ENCODE assay signal across 18 cellular contexts in genomic region chr2:174586896-174587295, GRCh38. TPM values are rescaled to one million over a fixed set of nuclear protein-coding genes. Genes with fewer than 3 reads are reported as not detected.
DNase-seq lines count a peak whose midpoint lies in the region; ATAC-seq, FAIRE-seq and TF ChIP-seq lines count a peak whose summit lies in the region.
"Had no signal": no experiment of that assay in that cellular context is flagged by ENCODE, and none has a peak within 500 bp of the region (broad histone marks: within the 10 kb centered on the region; RNA-seq: fewer than 3 reads in every experiment).

No MANE protein-coding gene starts in this region.

- H3K36me3 ChIP-seq in H1 (ENCODE audit: control insufficient read depth in 2 of 4, insufficient read depth in 4 of 4, low read length in 3 of 4) = no peaks in the 10 kb centered on the region; a peak in 1 of 8 replicates
- H3K36me3 ChIP-seq in smooth muscle cell (ENCODE audit: low read depth) = no peaks in the 10 kb centered on the region

- peak overlapping the region in 1 of 2 experiments; percentile 42; a peak in 1 of 4 replicates for H3K4me2 ChIP-seq in H1 (ENCODE audit: insufficient read depth in 1 of 2, low read depth in 2 of 2, low read length in 2 of 2)
- H3K4me2 ChIP-seq in smooth muscle cell = peak overlapping the region; percentile 28
- H3K4me2 ChIP-seq: A549, hepatocyte, SK-N-SH had no signal

- FAIRE-seq in H1 (lab: Jason Lieb, UNC) (no peak), H54 (lab: Jason Lieb, UNC) (no peak)
- FAIRE-seq: A549 had no signal

- H3K9me3 Mint-ChIP-seq in activated CD4-positive, alpha-beta T cell treated with anti-CD3 and anti-CD28 coated beads, Interleukin-2, amount 10 ng/mL, durations not matched to agents 24 days and 14 days = peaks cover 3% of the 10 kb centered on the region
- H3K9me3 Mint-ChIP-seq in WTC11 = no peaks in the 10 kb centered on the region

- no peak overlapping the region for H3K56ac ChIP-seq in H1 (replicated peaks; ENCODE audit: insufficient read length, low read depth, low read length)

- no peak overlapping the region for H2BK15ac ChIP-seq in H1 (ENCODE audit: low read length)

- no peak overlapping the region for H3K4me3 Mint-ChIP-seq in activated CD4-positive, alpha-beta T cell treated with anti-CD3 and anti-CD28 coated beads, Interleukin-2, amount 10 ng/mL, durations not matched to agents 24 days and 14 days
- no peak overlapping the region for H3K4me3 Mint-ChIP-seq in WTC11

- H3K23me2 ChIP-seq in H1 (ENCODE audit: low read depth, low read length) = no peaks in the 10 kb centered on the region; the same call in 1 of the 2 replicates

- H3K4me1 Mint-ChIP-seq in activated CD4-positive, alpha-beta T cell treated with anti-CD3 and anti-CD28 coated beads, Interleukin-2, amount 10 ng/mL, durations not matched to agents 24 days and 14 days = peaks cover 75% of the 10 kb centered on the region
- peaks cover 27% of the 10 kb centered on the region for H3K4me1 Mint-ChIP-seq in WTC11

- H4K5ac ChIP-seq in H1 (ENCODE audit: insufficient read length, low read depth, low read length) = no peak overlapping the region

- no peak for TF ChIP-seq POLR2A in H1 (IDR thresholded peaks at IDR 0.05; ENCODE audit: control extremely low read depth in 1 of 2, low read depth in 2 of 2, low read length in 2 of 2)
- TF ChIP-seq POLR2A in H54 (IDR thresholded peaks at IDR 0.05; ENCODE audit: low read depth, low read length) = no peak

- no peak overlapping the region for H3K4me3 ChIP-seq in H1 (ENCODE audit: extremely low read depth in 1 of 4, insufficient read depth in 2 of 4, low read depth in 3 of 4, low read length in 4 of 4)
- H3K4me3 ChIP-seq in smooth muscle cell = no peak overlapping the region
- H3K4me3 ChIP-seq: A549, hepatocyte, suprapubic skin had no signal

- no peak overlapping the region for H2BK120ac ChIP-seq in H1 (replicated peaks; ENCODE audit: low read depth, low read length)

- H3F3A ChIP-seq in smooth muscle cell (ENCODE audit: low read depth) = peaks cover under 1% of the 10 kb centered on the region

- H3K79me2 ChIP-seq in H1 (ENCODE audit: control insufficient read depth in 1 of 2, insufficient read depth in 2 of 2, low read length in 2 of 2) = no peaks in the 10 kb centered on the region
- H3K79me2 ChIP-seq in smooth muscle cell (ENCODE audit: low read depth) = peaks cover 17% of the 10 kb centered on the region
- H3K79me2 ChIP-seq: hepatocyte had no signal

- no peak overlapping the region for H3K9ac ChIP-seq in H1 (replicated peaks in 1 of 4; ENCODE audit: extremely low read depth in 1 of 4, low read depth in 3 of 4, low read length in 3 of 4)
- H3K9ac ChIP-seq in smooth muscle cell (ENCODE audit: low read depth) = no peak overlapping the region
- H3K9ac ChIP-seq: SK-N-SH had no signal

- H3K4ac ChIP-seq in H1 (replicated peaks; ENCODE audit: insufficient read length, low read depth, low read length) = no peak overlapping the region

- peak overlapping the region; percentile 92 for H3K27ac Mint-ChIP-seq in activated CD4-positive, alpha-beta T cell treated with anti-CD3 and anti-CD28 coated beads, Interleukin-2, amount 10 ng/mL, durations not matched to agents 24 days and 14 days
- no peak overlapping the region for H3K27ac Mint-ChIP-seq in WTC11

- H3K79me1 ChIP-seq in H1 (ENCODE audit: low read depth, low read length) = no peaks in the 10 kb centered on the region

- H2BK12ac ChIP-seq in H1 (ENCODE audit: low read depth, low read length) = peak overlapping the region; percentile 72; the same call in 1 of the 2 replicates

- no peak overlapping the region for H4K91ac ChIP-seq in H1 (replicated peaks; ENCODE audit: insufficient read length, low read length)

- H3K36me3 Mint-ChIP-seq in activated CD4-positive, alpha-beta T cell treated with anti-CD3 and anti-CD28 coated beads, Interleukin-2, amount 10 ng/mL, durations not matched to agents 24 days and 14 days (ENCODE audit: low read depth) = peaks cover 62% of the 10 kb centered on the region
- H3K36me3 Mint-ChIP-seq in WTC11 = no peaks in the 10 kb centered on the region

- H3K4me1 ChIP-seq in H1 (replicated peaks in 1 of 4; ENCODE audit: control insufficient read depth in 3 of 4, insufficient read depth in 4 of 4, low read length in 3 of 4) = peaks cover 2 to 15% (median 9%) of the 10 kb centered on the region in 4 experiments; a peak in 5 of 7 replicates
- H3K4me1 ChIP-seq in smooth muscle cell (ENCODE audit: low read depth) = peaks cover 8% of the 10 kb centered on the region

- no peak overlapping the region for H4K8ac ChIP-seq in H1 (ENCODE audit: extremely low read depth, insufficient read depth, low read length)

- no peak overlapping the region for H3K23ac ChIP-seq in H1 (ENCODE audit: insufficient read length)

- POLR2A ChIA-PET in WTC11 (lab: Charles Lee) = no interaction called here
- POLR2A ChIA-PET in H1 (lab: Charles Lee; ENCODE audit: partially characterized antibody) = interaction anchor here (0.9 kb wide), 1 partner anchor 23 kb away, joined by 3 read pairs; no protein-coding TSS in a partner anchor
- POLR2A ChIA-PET in RWPE1 (lab: Yijun Ruan, JAX; ENCODE audit: low non-redundant PET) = no interaction called here

- 0 out of 2 replicates have a peak overlapping the region, but pooled peaks have one; percentile 28 for H2AFZ ChIP-seq in H1 (ENCODE audit: low read length)
- H2AFZ ChIP-seq in smooth muscle cell (ENCODE audit: low read depth) = no peak overlapping the region
- H2AFZ ChIP-seq: hepatocyte had no signal

- no peak for TF ChIP-seq RAD21 in H1 (IDR thresholded peaks at IDR 0.05 in 1 of 2, conservative IDR thresholded peaks at IDR 0.05 in 1 of 2; ENCODE audit: low read depth in 2 of 2, low read length in 2 of 2)

- no peak for DNase-seq in activated CD4-positive, alpha-beta T cell treated with anti-CD3 and anti-CD28 coated beads, Interleukin-2, amount 10 ng/mL, durations not matched to agents 24 days and 14 days
- DNase-seq in activated CD4-positive, alpha-beta T cell treated with anti-CD3 and anti-CD28 coated beads, Interleukin-2, amount 50 U/mL, for 1 hour = no peak
- DNase-seq in WTC11 (ENCODE audit: low spot score) = no peak
- no peak for DNase-seq in H1 (ENCODE audit: low read depth in 1 of 2, low spot score in 2 of 2)
- DNase-seq in smooth muscle cell (lab: John Stamatoyannopoulos, UW; ENCODE audit: unreplicated experiment) = no peak
- DNase-seq in H54 (ENCODE audit: insufficient read length, low spot score) = no peak
- DNase-seq in RWPE1 (ENCODE audit: low spot score) = no peak
- DNase-seq: activated CD4-positive, CD25-positive, alpha-beta regulatory T cell; activated T-cell treated with anti-CD3 and anti-CD28 coated beads, Interleukin-2, amount 50 U/mL, for 1 hour; dermis blood vessel endothelial cell; NCI-H1930; NCI-H524 treated with DMSO at 0.1 percent for 48 hours; PC-3 had no signal

- TF ChIP-seq CTCF in WTC11 (IDR thresholded peaks at IDR 0.05) (no peak), H1 (IDR thresholded peaks at IDR 0.05; ENCODE audit: control extremely low read depth in 1 of 3, insufficient read depth in 1 of 3, low read depth in 1 of 3, low read length in 3 of 3) (no peak), smooth muscle cell (IDR thresholded peaks at IDR 0.05; ENCODE audit: borderline replicate concordance, insufficient read depth, poor library complexity, severe bottlenecking) (no peak), RWPE1 (conservative IDR thresholded peaks at IDR 0.05; ENCODE audit: low read depth) (no peak)

- no peaks in the 10 kb centered on the region for H3K27me3 ChIP-seq in H1 (replicated peaks in 1 of 4; ENCODE audit: control insufficient read depth in 3 of 4, extremely low read depth in 1 of 4, insufficient read depth in 3 of 4, low read length in 3 of 4)
- no peaks in the 10 kb centered on the region for H3K27me3 ChIP-seq in smooth muscle cell (ENCODE audit: low read depth)
- H3K27me3 ChIP-seq: hepatocyte, suprapubic skin had no signal

- ATAC-seq in WTC11 = no peak
- ATAC-seq in GM21367 (IDR thresholded peaks at IDR 0.05; ENCODE audit: unreplicated experiment) = no peak
- ATAC-seq: A549, PC-3 had no signal

- CTCF ChIA-PET in WTC11 (lab: Charles Lee) = interaction anchor here (1.2 to 1.8 kb wide), 6 partner anchors 16 to 124 kb away, joined by 3 to 11 read pairs (median 4); no protein-coding TSS in a partner anchor
- CTCF ChIA-PET in H1 (lab: Charles Lee; ENCODE audit: partially characterized antibody) = interaction anchor here (1.0 to 2.9 kb wide), 5 partner anchors 15 to 110 kb away, joined by 3 to 10 read pairs (median 3); no protein-coding TSS in a partner anchor
- CTCF ChIA-PET in RWPE1 (lab: Yijun Ruan, JAX) = interaction anchor here (0.6 to 0.7 kb wide), 3 partner anchors 12 to 162 kb away, joined by 3 to 4 read pairs (median 4); no protein-coding TSS in a partner anchor

- intact Hi-C loops in activated CD4-positive, alpha-beta T cell treated with anti-CD3 and anti-CD28 coated beads, Interleukin-2, amount 10 ng/mL, durations not matched to agents 24 days and 14 days (cut with micrococcal nuclease) = no loop called here

- 90% methylated on average over 4 of the region's 4 CpGs; no CpG with 5 or more reads in 1 of the 2 experiments for WGBS in H1 (ENCODE audit: extremely low coverage in 1 of 2, insufficient coverage in 1 of 2, insufficient read length in 1 of 2, insufficient replicate concordance in 2 of 2, low coverage in 1 of 2, low lambda C conversion rate in 2 of 2, missing lambda C conversion rate in 1 of 2), 2 experiments
- 57% methylated on average over 4 of the region's 4 CpGs for WGBS in smooth muscle cell (ENCODE audit: low lambda C conversion rate)

- no peak overlapping the region for H2BK5ac ChIP-seq in H1 (ENCODE audit: low read depth, low read length)

- H2AK5ac ChIP-seq in H1 (ENCODE audit: low read depth, low read length) = no peak overlapping the region; the same call in 1 of the 2 replicates

- no peak for TF ChIP-seq EP300 in H1 (IDR thresholded peaks at IDR 0.05; ENCODE audit: borderline replicate concordance in 1 of 2, low read depth in 2 of 2, low read length in 2 of 2)

- H3K18ac ChIP-seq in H1 (ENCODE audit: extremely low read depth, low read length) = peak overlapping the region; percentile 55; the same call in 1 of the 2 replicates

- H3K27ac ChIP-seq in H1 (ENCODE audit: low read depth, low read length) (no peak overlapping the region), smooth muscle cell (ENCODE audit: low read depth) (peak overlapping the region; percentile 17), RWPE1 (no peak overlapping the region)
- H3K27ac ChIP-seq: A549, hepatocyte, suprapubic skin had no signal

- 0 out of 2 replicates have a peak overlapping the region, but pooled peaks have one; percentile 72 for H2BK20ac ChIP-seq in H1 (ENCODE audit: low read length)

- H4K20me1 ChIP-seq in H1 (replicated peaks in 1 of 2; ENCODE audit: control insufficient read depth in 1 of 2, insufficient read depth in 2 of 2, low read length in 2 of 2) (no peaks in the 10 kb centered on the region), smooth muscle cell (ENCODE audit: low read depth) (peaks cover 11% of the 10 kb centered on the region)

- H3K14ac ChIP-seq in H1 (ENCODE audit: insufficient read length) = no peak overlapping the region

- H3K27me3 Mint-ChIP-seq in activated CD4-positive, alpha-beta T cell treated with anti-CD3 and anti-CD28 coated beads, Interleukin-2, amount 10 ng/mL, durations not matched to agents 24 days and 14 days = no peaks in the 10 kb centered on the region
- no peaks in the 10 kb centered on the region for H3K27me3 Mint-ChIP-seq in WTC11 (ENCODE audit: low read depth)

- H3K9me3 ChIP-seq in H1 (ENCODE audit: insufficient read depth in 2 of 2, low read depth in 1 of 2, low read length in 1 of 2) (no peaks in the 10 kb centered on the region), smooth muscle cell (replicated peaks; ENCODE audit: low read depth) (no peaks in the 10 kb centered on the region)
- H3K9me3 ChIP-seq: A549, SK-N-SH, suprapubic skin had no signal

RNA-seq across cellular contexts. Expression of gene WIPF1, which starts 10.7 kb away (rescaled TPM):
- 280 and 287 TPM in 2 replicates for total RNA-seq in activated CD4-positive, alpha-beta T cell treated with anti-CD3 and anti-CD28 coated beads, Interleukin-2, amount 10 ng/mL, durations not matched to agents 24 days and 14 days
- total RNA-seq in WTC11 (2021) (6.4 to 6.7 TPM (median 6.4 TPM) in 3 replicates), smooth muscle cell (27.3 and 29.0 TPM in 2 replicates)
- total RNA-seq in H1 (2021; fragmentation: NEBNext Ultra II Directional; extraction: Animal tissue kit (Norgen Biotek cat#: 25700)) = 4.3 and 5.2 TPM in 2 replicates
- polyA plus RNA-seq in H1 (2011; rRNA removed) (4.4 and 4.7 TPM in 2 replicates), smooth muscle cell (35.5 and 36.4 TPM in 2 replicates)
- polyA plus RNA-seq in H1 (2011; cell fraction: cytosol; rRNA removed) = 2.7 TPM
- polyA plus RNA-seq in H1 (2011; cell fraction: nucleus; rRNA removed) = 3.1 TPM
- 5.2 to 8.3 TPM (median 5.9 TPM) in 4 replicates for polyA plus RNA-seq in H1 (2012, experiment 1 of 2)
- 2.9 TPM for polyA plus RNA-seq in H1 (2012, experiment 2 of 2)
- polyA plus RNA-seq in H1 (2013, experiment 1 of 2) = 4.6 TPM
- polyA plus RNA-seq in H1 (2013, experiment 2 of 2) = 4.9 TPM
- polyA minus RNA-seq in H1 (2011; rRNA and poly(A)+ RNA removed) = 2.8 TPM in 2 replicates
- 3.2 TPM for polyA minus RNA-seq in H1 (2011; cell fraction: cytosol; rRNA and poly(A)+ RNA removed)
- 9.0 TPM for polyA minus RNA-seq in H1 (2011; cell fraction: nucleus; rRNA and poly(A)+ RNA removed)
